ENCODE assay signal across 16 cellular contexts in the genomic region with DNA sequence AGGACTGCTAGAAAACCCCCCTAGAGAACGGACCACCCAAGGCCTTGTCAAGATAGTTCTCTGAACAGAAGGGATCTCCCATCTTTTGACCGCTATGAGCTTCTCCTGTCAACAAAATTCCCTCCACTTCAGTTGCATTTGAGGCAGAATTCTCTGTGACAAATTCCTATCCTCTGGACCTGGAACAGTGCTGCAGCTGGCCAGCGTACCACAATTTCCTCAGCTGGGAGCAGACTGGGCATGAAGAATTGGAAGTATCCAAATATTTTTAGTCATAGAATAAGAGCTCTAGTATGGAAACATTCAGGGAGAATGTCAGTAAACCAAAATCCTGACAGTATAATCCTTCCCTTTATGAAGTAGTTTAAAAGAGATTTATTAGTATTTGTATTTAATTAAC.
DNase-seq lines count a peak whose midpoint lies in the region; ATAC-seq and TF ChIP-seq lines count a peak whose summit lies in the region.
"Had no signal": no experiment of that assay in that cellular context is flagged by ENCODE, and none has a peak within 500 bp of the region (broad histone marks: within the 10 kb centered on the region; RNA-seq: fewer than 3 reads in every experiment).

No MANE protein-coding gene starts in this region.

- no peak overlapping the region for H2BK12ac ChIP-seq in mesenchymal stem cell (ENCODE audit: low read length in 2 of 2)

- H3K4me1 Mint-ChIP-seq in CD4-positive, CD25-positive, alpha-beta regulatory T cell, result peaks cover 30 to 41% (median 36%) of the 10 kb centered on the region in 4 donors

- TF ChIP-seq CTCF in left ventricle myocardium inferior (IDR thresholded peaks at IDR 0.05; ENCODE audit: borderline replicate concordance), result no peak

- no peak for TF ChIP-seq POLR2A in GM18505 (IDR thresholded peaks at IDR 0.05; ENCODE audit: borderline replicate concordance, extremely low read depth, insufficient read depth, insufficient read length)

- H2AK5ac ChIP-seq in mesenchymal stem cell (ENCODE audit: low read length, severe bottlenecking), result no peak overlapping the region

- no peak overlapping the region for H3K4me2 ChIP-seq in mesenchymal stem cell (ENCODE audit: low read length, poor library complexity, severe bottlenecking)

- H3K18ac ChIP-seq in mesenchymal stem cell (ENCODE audit: low read depth in 1 of 2, low read length in 2 of 2), result no peak overlapping the region

- H3K9ac ChIP-seq in mesenchymal stem cell (ENCODE audit: low read length), result no peak overlapping the region
- H3K9ac ChIP-seq: GM23248 had no signal

- H3K14ac ChIP-seq in mesenchymal stem cell (ENCODE audit: low read length in 2 of 2), result no peak overlapping the region

- no peak overlapping the region for H3K23ac ChIP-seq in mesenchymal stem cell (ENCODE audit: low read length in 2 of 2)

- no peaks in the 10 kb centered on the region for H3K36me3 ChIP-seq in left ventricle myocardium inferior
- no peaks in the 10 kb centered on the region for H3K36me3 ChIP-seq in CD4-positive, CD25-positive, alpha-beta regulatory T cell (ENCODE audit: control insufficient read depth, insufficient read depth, low read length)
- no peaks in the 10 kb centered on the region for H3K36me3 ChIP-seq in mesenchymal stem cell (ENCODE audit: control insufficient read depth in 1 of 2, insufficient read depth in 2 of 2, low read depth in 1 of 2, low read length in 2 of 2)

- peak overlapping the region; percentile 27 to 30 (median 27) for H3K27ac Mint-ChIP-seq in CD4-positive, CD25-positive, alpha-beta regulatory T cell
- H3K27ac Mint-ChIP-seq: CD8-positive, alpha-beta T cell had no signal

- H3K4me3 Mint-ChIP-seq in CD4-positive, CD25-positive, alpha-beta regulatory T cell, result peak overlapping the region in 1 of 4 donors; percentile 30
- H3K4me3 Mint-ChIP-seq: CD8-positive, alpha-beta T cell had no signal

- no peak overlapping the region for H4K8ac ChIP-seq in mesenchymal stem cell (ENCODE audit: low read length)

- H3K27me3 Mint-ChIP-seq in CD4-positive, CD25-positive, alpha-beta regulatory T cell, result no peaks in the 10 kb centered on the region

- peak overlapping the region; percentile 14 for H2BK5ac ChIP-seq in mesenchymal stem cell (ENCODE audit: low read depth, low read length, poor library complexity, severe bottlenecking)

- H3K27me3 ChIP-seq in left ventricle myocardium inferior (ENCODE audit: low read depth) (no peaks in the 10 kb centered on the region), mesenchymal stem cell (ENCODE audit: control insufficient read depth in 1 of 2, insufficient read depth in 1 of 2, low read length in 2 of 2) (no peaks in the 10 kb centered on the region)
- H3K27me3 ChIP-seq in CD4-positive, CD25-positive, alpha-beta regulatory T cell (ENCODE audit: control insufficient read depth, insufficient read depth, low read length), result no peaks in the 10 kb centered on the region

- H2AFZ ChIP-seq in mesenchymal stem cell (ENCODE audit: low read depth, low read length), result no peak overlapping the region
- H2AFZ ChIP-seq: GM23248 had no signal

- DNase-seq in Right ventricle myocardium superior (no peak), left ventricle myocardium inferior (no peak), mesenchymal stem cell (no peak), glomerular visceral epithelial cell (ENCODE audit: extremely low spot score) (no peak)
- DNase-seq in CD4-positive, CD25-positive, alpha-beta regulatory T cell, result no peak
- no peak for DNase-seq in activated naive CD4-positive, alpha-beta T cell treated with anti-CD3 and anti-CD28 coated beads, Interleukin-2, amount 50 U/mL, for 16 hours
- DNase-seq: C1 segment of cervical spinal cord; Caco-2; CD8-positive, alpha-beta T cell; DMS153; DND-41; GM23248; H7; HCEC 1CT had no signal

- H3K27ac ChIP-seq in left ventricle myocardium inferior (replicated peaks) (no peak overlapping the region), mesenchymal stem cell (ENCODE audit: low read length, poor library complexity, severe bottlenecking) (no peak overlapping the region)
- H3K27ac ChIP-seq in CD4-positive, CD25-positive, alpha-beta regulatory T cell (ENCODE audit: insufficient read depth, low read length, poor library complexity, severe bottlenecking), result no peak overlapping the region
- H3K27ac ChIP-seq: 22Rv1, GM23248 had no signal

- ATAC-seq in Right ventricle myocardium superior (ENCODE audit: poor library complexity) (peak; percentile 40), GM18505 (IDR thresholded peaks at IDR 0.05; ENCODE audit: unreplicated experiment) (no peak)
- no peak for ATAC-seq in CD4-positive, CD25-positive, alpha-beta regulatory T cell (ENCODE audit: low read depth in 2 of 2)
- ATAC-seq: CD8-positive, alpha-beta T cell had no signal

- no peak overlapping the region for H3K4me3 ChIP-seq in left ventricle myocardium inferior
- no peak overlapping the region for H3K4me3 ChIP-seq in CD4-positive, CD25-positive, alpha-beta regulatory T cell (ENCODE audit: low read depth, low read length)
- H3K4me3 ChIP-seq in mesenchymal stem cell (ENCODE audit: insufficient read depth in 1 of 2, low read depth in 1 of 2, low read length in 2 of 2), result no peak overlapping the region
- H3K4me3 ChIP-seq: GM23248 had no signal

- peaks cover 3% of the 10 kb centered on the region for H3K36me3 Mint-ChIP-seq in CD4-positive, CD25-positive, alpha-beta regulatory T cell
- H3K36me3 Mint-ChIP-seq: CD8-positive, alpha-beta T cell had no signal

- no peaks in the 10 kb centered on the region for H3K79me1 ChIP-seq in mesenchymal stem cell (replicated peaks; ENCODE audit: low read length, poor library complexity, severe bottlenecking)

- H3K4ac ChIP-seq in mesenchymal stem cell (ENCODE audit: low read depth in 1 of 2, low read length in 2 of 2), result no peak overlapping the region

- H4K91ac ChIP-seq in mesenchymal stem cell (ENCODE audit: low read length), result no peak overlapping the region

- H2BK15ac ChIP-seq in mesenchymal stem cell (ENCODE audit: low read depth, poor library complexity, severe bottlenecking), result no peak overlapping the region

- no peaks in the 10 kb centered on the region for H3K9me3 ChIP-seq in left ventricle myocardium inferior (replicated peaks)
- no peaks in the 10 kb centered on the region for H3K9me3 ChIP-seq in CD4-positive, CD25-positive, alpha-beta regulatory T cell (ENCODE audit: control insufficient read depth in 2 of 2, low read length in 2 of 2)
- no peaks in the 10 kb centered on the region for H3K9me3 ChIP-seq in mesenchymal stem cell (ENCODE audit: control insufficient read depth, low read length)
- H3K9me3 ChIP-seq: Caco-2 had no signal

- H2BK120ac ChIP-seq in mesenchymal stem cell (ENCODE audit: low read depth, low read length), result no peak overlapping the region

- WGBS in mesenchymal stem cell, result 100% methylated on average over 2 of the region's 3 CpGs

- peaks cover 42% of the 10 kb centered on the region for H3K4me1 ChIP-seq in left ventricle myocardium inferior
- H3K4me1 ChIP-seq in CD4-positive, CD25-positive, alpha-beta regulatory T cell (ENCODE audit: control insufficient read depth, insufficient read depth, low read length, poor library complexity, severe bottlenecking), result peaks cover 24% of the 10 kb centered on the region
- H3K4me1 ChIP-seq in mesenchymal stem cell (ENCODE audit: control insufficient read depth, insufficient read depth, low read depth, low read length), result no peaks in the 10 kb centered on the region
- H3K4me1 ChIP-seq: Caco-2 had no signal

- H3K9me3 Mint-ChIP-seq in CD4-positive, CD25-positive, alpha-beta regulatory T cell, result peaks cover 0 to 4% (median 0%) of the 10 kb centered on the region in 7 donors
- H3K9me3 Mint-ChIP-seq: CD8-positive, alpha-beta T cell had no signal

- intact Hi-C loops in Right ventricle myocardium superior (cut with DNase I), result no loop called here
- intact Hi-C loops in left ventricle myocardium inferior (cut with micrococcal nuclease), result no loop called here
